In genomic region chr14:60646202-60646886, GRCh38 we compare ENCODE assay signal across 12 cellular contexts. TPM values are rescaled to one million over a fixed set of nuclear protein-coding genes. Genes with fewer than 3 reads are reported as not detected.
DNase-seq lines count a peak whose midpoint lies in the region; ATAC-seq and TF ChIP-seq lines count a peak whose summit lies in the region.
"Had no signal": no experiment of that assay in that cellular context is flagged by ENCODE, and none has a peak within 500 bp of the region (broad histone marks: within the 10 kb centered on the region; RNA-seq: fewer than 3 reads in every experiment).

No MANE protein-coding gene starts in this region.

- peaks cover 25% of the 10 kb centered on the region for H3K4me1 ChIP-seq in HEK293 (ENCODE audit: control insufficient read depth, insufficient read depth, low read length)
- peaks cover 20% of the 10 kb centered on the region for H3K4me1 ChIP-seq in psoas muscle

- intact Hi-C loops in psoas muscle (cut with DNase I), result loop anchor here (5.0 to 10.0 kb wide), 4 partner anchors 336 to 606 kb away; partner anchors contain the start of genes SLC38A6 (in 1 of the 2) and TRMT5 (in 1 of the 2)

- no peaks in the 10 kb centered on the region for H3K9me3 ChIP-seq in HEK293 (ENCODE audit: control insufficient read depth, insufficient read depth, low read depth, low read length)
- no peaks in the 10 kb centered on the region for H3K9me3 ChIP-seq in psoas muscle
- H3K9me3 ChIP-seq: breast epithelium, mucosa of descending colon had no signal

- H3K27ac ChIP-seq in HEK293 (ENCODE audit: extremely low read depth, low read depth, low read length) (peak overlapping the region; percentile 42; the same call in 1 of the 2 replicates), psoas muscle (peak overlapping the region; percentile 93)
- H3K27ac ChIP-seq: breast epithelium had no signal

- H3K36me3 ChIP-seq in HEK293 (ENCODE audit: control insufficient read depth in 2 of 2, insufficient read depth in 1 of 2, low read length in 2 of 2) (peaks cover 13 to 46% of the 10 kb centered on the region in 2 experiments), psoas muscle (ENCODE audit: insufficient read depth in 1 of 2, low read depth in 1 of 2) (peaks cover 0 to 11% of the 10 kb centered on the region in 2 donors)
- H3K36me3 ChIP-seq: breast epithelium had no signal

- TF ChIP-seq CTCF in HEK293 (tag by site-specific recombination; IDR thresholded peaks at IDR 0.05) (no peak), psoas muscle (IDR thresholded peaks at IDR 0.05) (no peak)

- POLR2A ChIA-PET in HEK293 (lab: Yijun Ruan, JAX), result interaction anchor here (0.6 to 1.3 kb wide), 6 partner anchors 13 to 334 kb away, joined by 3 to 6 read pairs (median 4); partner anchors contain the start of genes SIX4, SLC38A6 and TRMT5

- 9 to 14% (median 11%) methylated on average over 11 of the region's 11 CpGs for WGBS in psoas muscle, 3 donors

- DNase-seq in NCI-H2107 (lab: John Stamatoyannopoulos, UW) (peak; percentile 76), ecto neural progenitor cell (ENCODE audit: low spot score) (peak; percentile 56), psoas muscle (peak in 1 of 2 donors; percentile 51), CD1c-positive myeloid dendritic cell (ENCODE audit: extremely low spot score) (no peak), cerebellar nuclear complex (lab: John Stamatoyannopoulos, UW) (no peak), NCI-H146 (lab: John Stamatoyannopoulos, UW) (no peak)
- DNase-seq: activated CD8-positive, alpha-beta memory T cell treated with anti-CD3 and anti-CD28 coated beads, Interleukin-2, amount 10 ng/mL, durations not matched to agents 7 days and 5 days; NCI-H446 had no signal

- H3K27me3 ChIP-seq in psoas muscle (ENCODE audit: insufficient read depth in 3 of 3, low read length in 2 of 3), result no peaks in the 10 kb centered on the region

- CTCF ChIA-PET in HEK293 (lab: Yijun Ruan, JAX), result interaction anchor here (0.7 to 1.0 kb wide), 3 partner anchors 75 to 934 kb away, joined by 3 read pairs; no protein-coding TSS in a partner anchor

- H3K4me3 ChIP-seq in HEK293 (ENCODE audit: low read depth, low read length), result peak overlapping the region; percentile 72
- H3K4me3 ChIP-seq in psoas muscle, result peak overlapping the region; percentile 91
- H3K4me3 ChIP-seq: mucosa of descending colon had no signal

- peak; percentile 25 to 38 (median 36) for ATAC-seq in psoas muscle
- ATAC-seq in GM21528 (IDR thresholded peaks at IDR 0.05; ENCODE audit: low FRiP score, unreplicated experiment), result no peak
- ATAC-seq: activated CD8-positive, alpha-beta memory T cell treated with anti-CD3 and anti-CD28 coated beads, Interleukin-2, amount 10 ng/mL, durations not matched to agents 7 days and 5 days had no signal

TF ChIP-seq in HEK293, 187 proteins besides CTCF, POLR2A, EP300 and RAD21 (continues in another document):
- TF ChIP-seq, protein P1, sequence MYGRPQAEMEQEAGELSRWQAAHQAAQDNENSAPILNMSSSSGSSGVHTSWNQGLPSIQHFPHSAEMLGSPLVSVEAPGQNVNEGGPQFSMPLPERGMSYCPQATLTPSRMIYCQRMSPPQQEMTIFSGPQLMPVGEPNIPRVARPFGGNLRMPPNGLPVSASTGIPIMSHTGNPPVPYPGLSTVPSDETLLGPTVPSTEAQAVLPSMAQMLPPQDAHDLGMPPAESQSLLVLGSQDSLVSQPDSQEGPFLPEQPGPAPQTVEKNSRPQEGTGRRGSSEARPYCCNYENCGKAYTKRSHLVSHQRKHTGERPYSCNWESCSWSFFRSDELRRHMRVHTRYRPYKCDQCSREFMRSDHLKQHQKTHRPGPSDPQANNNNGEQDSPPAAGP (tag by site-specific recombination; IDR thresholded peaks at IDR 0.05), result no peak
- TF ChIP-seq ZEB2 (tag by site-specific recombination; IDR thresholded peaks at IDR 0.05), result no peak
- no peak for TF ChIP-seq ZNF132 (tag by site-specific recombination; IDR thresholded peaks at IDR 0.05; ENCODE audit: borderline replicate concordance)
- TF ChIP-seq ZFP41 (tag by site-specific recombination; IDR thresholded peaks at IDR 0.05; ENCODE audit: borderline replicate concordance), result no peak
- no peak for TF ChIP-seq ZNF660 (tag by site-specific recombination; IDR thresholded peaks at IDR 0.05)
- TF ChIP-seq ZBTB48 (tag by site-specific recombination; IDR thresholded peaks at IDR 0.05), result no peak
- no peak for TF ChIP-seq GLIS2 (tag by site-specific recombination; IDR thresholded peaks at IDR 0.05)
- TF ChIP-seq KLF7 (tag by site-specific recombination; IDR thresholded peaks at IDR 0.05; ENCODE audit: borderline replicate concordance), result no peak
- TF ChIP-seq ZNF239 (tag by site-specific recombination; IDR thresholded peaks at IDR 0.05), result no peak
- no peak for TF ChIP-seq ZNF777 (tag by site-specific recombination; IDR thresholded peaks at IDR 0.05; ENCODE audit: borderline replicate concordance)
- no peak for TF ChIP-seq ZNF530 (tag by site-specific recombination; IDR thresholded peaks at IDR 0.05; ENCODE audit: low read depth)
- no peak for TF ChIP-seq ZNF548 (tag by site-specific recombination; IDR thresholded peaks at IDR 0.05)
- no peak for TF ChIP-seq ZNF214 (tag by site-specific recombination; IDR thresholded peaks at IDR 0.05; ENCODE audit: borderline replicate concordance)
- no peak for TF ChIP-seq ZSCAN16 (tag by site-specific recombination; IDR thresholded peaks at IDR 0.05)
- TF ChIP-seq, protein P2, sequence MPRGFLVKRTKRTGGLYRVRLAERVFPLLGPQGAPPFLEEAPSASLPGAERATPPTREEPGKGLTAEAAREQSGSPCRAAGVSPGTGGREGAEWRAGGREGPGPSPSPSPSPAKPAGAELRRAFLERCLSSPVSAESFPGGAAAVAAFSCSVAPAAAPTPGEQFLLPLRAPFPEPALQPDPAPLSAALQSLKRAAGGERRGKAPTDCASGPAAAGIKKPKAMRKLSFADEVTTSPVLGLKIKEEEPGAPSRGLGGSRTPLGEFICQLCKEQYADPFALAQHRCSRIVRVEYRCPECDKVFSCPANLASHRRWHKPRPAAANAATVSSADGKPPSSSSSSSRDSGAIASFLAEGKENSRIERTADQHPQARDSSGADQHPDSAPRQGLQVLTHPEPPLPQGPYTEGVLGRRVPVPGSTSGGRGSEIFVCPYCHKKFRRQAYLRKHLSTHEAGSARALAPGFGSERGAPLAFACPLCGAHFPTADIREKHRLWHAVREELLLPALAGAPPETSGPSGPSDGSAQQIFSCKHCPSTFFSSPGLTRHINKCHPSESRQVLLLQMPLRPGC (tag by site-specific recombination; IDR thresholded peaks at IDR 0.05), result no peak
- no peak for TF ChIP-seq PBX3 (CRISPR knock-in tag; IDR thresholded peaks at IDR 0.05)
- TF ChIP-seq, protein P3, sequence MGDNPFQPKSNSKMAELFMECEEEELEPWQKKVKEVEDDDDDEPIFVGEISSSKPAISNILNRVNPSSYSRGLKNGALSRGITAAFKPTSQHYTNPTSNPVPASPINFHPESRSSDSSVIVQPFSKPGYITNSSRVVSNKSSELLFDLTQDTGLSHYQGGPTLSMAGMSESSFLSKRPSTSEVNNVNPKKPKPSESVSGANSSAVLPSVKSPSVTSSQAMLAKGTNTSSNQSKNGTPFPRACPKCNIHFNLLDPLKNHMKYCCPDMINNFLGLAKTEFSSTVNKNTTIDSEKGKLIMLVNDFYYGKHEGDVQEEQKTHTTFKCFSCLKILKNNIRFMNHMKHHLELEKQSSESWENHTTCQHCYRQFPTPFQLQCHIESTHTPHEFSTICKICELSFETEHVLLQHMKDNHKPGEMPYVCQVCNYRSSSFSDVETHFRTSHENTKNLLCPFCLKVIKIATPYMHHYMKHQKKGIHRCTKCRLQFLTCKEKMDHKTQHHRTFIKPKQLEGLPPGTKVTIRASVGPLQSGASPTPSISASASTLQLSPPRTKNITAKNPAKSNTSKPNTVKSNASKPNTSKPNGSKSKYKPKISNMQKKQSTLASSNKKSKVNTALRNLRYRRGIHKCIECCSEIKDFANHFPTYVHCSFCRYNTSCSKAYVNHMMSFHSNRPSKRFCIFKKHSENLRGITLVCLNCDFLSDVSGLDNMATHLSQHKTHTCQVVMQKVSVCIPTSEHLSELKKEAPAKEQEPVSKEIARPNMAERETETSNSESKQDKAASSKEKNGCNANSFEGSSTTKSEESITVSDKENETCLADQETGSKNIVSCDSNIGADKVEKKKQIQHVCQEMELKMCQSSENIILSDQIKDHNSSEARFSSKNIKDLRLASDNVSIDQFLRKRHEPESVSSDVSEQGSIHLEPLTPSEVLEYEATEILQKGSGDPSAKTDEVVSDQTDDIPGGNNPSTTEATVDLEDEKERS (tag by site-specific recombination; IDR thresholded peaks at IDR 0.05), result no peak
- no peak for TF ChIP-seq ZNF558 (tag by site-specific recombination; IDR thresholded peaks at IDR 0.05)
- TF ChIP-seq ZNF423 (tag by site-specific recombination; IDR thresholded peaks at IDR 0.05), result no peak
- TF ChIP-seq ZNF362 (tag by site-specific recombination; IDR thresholded peaks at IDR 0.05), result peak; percentile 88
- peak; percentile 81 for TF ChIP-seq ZNF600 (tag by site-specific recombination; IDR thresholded peaks at IDR 0.05)

RNA-seq across cellular contexts. Expression of gene SIX1, which starts 2.9 kb away (rescaled TPM):
- total RNA-seq in psoas muscle, result 10 to 100 TPM; 38.5 to 58.0 (median 43.4) TPM
- polyA plus RNA-seq in psoas muscle, result 10 to 100 TPM in 2 of 3 donors, 1 to 10 TPM in 1; 8.3 to 86.6 (median 37.7) TPM

Comparison
In these comparisons a context has a peak if more than half of its experiments do, and no peak if none do; other contexts are left out.
1. DNase-seq: peak in NCI-H2107 (single experiment) and ecto neural progenitor cell (single experiment); none in CD1c-positive myeloid dendritic cell (single experiment), cerebellar nuclear complex (0 of 2) and NCI-H146 (single experiment).